1 cellular context compared by ENCODE assay signal in the genomic region with DNA sequence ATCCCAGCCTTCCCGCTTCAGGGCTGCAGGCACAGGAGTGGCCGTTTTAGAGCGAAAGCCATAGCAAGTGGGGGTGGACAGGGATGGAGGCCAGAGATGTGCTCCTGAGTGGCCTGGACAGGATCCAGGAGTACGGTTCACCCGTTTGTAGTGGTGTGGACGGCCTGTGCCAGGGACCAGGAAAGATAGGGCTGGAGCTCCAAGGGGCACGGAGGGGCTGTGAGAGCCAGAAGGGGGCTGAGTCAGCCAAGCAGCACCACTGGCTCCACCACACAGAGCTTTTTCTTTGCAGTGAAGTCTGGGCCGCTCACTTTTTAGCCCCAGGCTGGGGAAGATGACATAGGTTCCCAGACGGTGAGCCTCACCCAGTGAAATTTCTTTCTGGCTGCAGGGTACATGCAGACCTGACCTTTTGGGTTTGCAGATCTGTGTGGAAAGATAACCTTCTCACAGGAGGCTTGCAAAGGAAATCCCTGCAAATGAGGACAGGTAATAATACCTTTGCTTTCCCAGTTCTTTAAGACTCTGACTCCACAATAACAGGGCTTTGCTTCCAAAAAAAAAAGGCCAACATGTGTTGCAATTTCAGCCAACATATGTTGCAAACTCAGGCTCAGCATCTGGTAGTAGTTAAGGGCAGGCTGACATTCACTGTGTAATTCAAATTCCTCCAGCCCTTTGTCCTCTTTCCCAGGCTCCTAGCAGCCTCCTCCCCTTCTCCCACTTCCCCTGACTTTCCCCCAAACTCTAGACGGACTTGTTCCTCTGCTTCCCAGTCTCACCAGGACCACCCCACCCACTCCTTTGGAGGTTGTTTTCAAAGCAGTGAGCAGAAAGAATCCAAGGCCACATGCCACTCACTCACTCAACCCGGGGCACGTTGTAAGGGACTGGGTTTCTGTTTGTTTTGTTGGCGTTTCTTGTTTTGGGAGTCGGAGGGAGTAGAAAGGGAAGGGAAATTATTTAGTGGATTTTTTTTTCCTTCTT.
TF ChIP-seq lines count a peak whose summit lies in the region.

No MANE protein-coding gene starts in this region.

TF ChIP-seq in PFSK-1, 5 proteins besides CTCF, POLR2A, EP300 and RAD21 (continued from another document):
- TF ChIP-seq, protein P1, sequence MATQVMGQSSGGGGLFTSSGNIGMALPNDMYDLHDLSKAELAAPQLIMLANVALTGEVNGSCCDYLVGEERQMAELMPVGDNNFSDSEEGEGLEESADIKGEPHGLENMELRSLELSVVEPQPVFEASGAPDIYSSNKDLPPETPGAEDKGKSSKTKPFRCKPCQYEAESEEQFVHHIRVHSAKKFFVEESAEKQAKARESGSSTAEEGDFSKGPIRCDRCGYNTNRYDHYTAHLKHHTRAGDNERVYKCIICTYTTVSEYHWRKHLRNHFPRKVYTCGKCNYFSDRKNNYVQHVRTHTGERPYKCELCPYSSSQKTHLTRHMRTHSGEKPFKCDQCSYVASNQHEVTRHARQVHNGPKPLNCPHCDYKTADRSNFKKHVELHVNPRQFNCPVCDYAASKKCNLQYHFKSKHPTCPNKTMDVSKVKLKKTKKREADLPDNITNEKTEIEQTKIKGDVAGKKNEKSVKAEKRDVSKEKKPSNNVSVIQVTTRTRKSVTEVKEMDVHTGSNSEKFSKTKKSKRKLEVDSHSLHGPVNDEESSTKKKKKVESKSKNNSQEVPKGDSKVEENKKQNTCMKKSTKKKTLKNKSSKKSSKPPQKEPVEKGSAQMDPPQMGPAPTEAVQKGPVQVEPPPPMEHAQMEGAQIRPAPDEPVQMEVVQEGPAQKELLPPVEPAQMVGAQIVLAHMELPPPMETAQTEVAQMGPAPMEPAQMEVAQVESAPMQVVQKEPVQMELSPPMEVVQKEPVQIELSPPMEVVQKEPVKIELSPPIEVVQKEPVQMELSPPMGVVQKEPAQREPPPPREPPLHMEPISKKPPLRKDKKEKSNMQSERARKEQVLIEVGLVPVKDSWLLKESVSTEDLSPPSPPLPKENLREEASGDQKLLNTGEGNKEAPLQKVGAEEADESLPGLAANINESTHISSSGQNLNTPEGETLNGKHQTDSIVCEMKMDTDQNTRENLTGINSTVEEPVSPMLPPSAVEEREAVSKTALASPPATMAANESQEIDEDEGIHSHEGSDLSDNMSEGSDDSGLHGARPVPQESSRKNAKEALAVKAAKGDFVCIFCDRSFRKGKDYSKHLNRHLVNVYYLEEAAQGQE (IDR thresholded peaks at IDR 0.05; ENCODE audit: insufficient read depth in 1 of 2, low read depth in 2 of 2, low read length in 2 of 2), result peak in 1 of 2 experiments; percentile 42; a peak in 1 of 4 replicates
- peak; percentile 53; the same call in 1 of the 2 replicates for TF ChIP-seq SIN3A (IDR thresholded peaks at IDR 0.05; ENCODE audit: borderline replicate concordance, insufficient read depth, low read length)
